8 cellular contexts compared by ENCODE assay signal in the genomic region with DNA sequence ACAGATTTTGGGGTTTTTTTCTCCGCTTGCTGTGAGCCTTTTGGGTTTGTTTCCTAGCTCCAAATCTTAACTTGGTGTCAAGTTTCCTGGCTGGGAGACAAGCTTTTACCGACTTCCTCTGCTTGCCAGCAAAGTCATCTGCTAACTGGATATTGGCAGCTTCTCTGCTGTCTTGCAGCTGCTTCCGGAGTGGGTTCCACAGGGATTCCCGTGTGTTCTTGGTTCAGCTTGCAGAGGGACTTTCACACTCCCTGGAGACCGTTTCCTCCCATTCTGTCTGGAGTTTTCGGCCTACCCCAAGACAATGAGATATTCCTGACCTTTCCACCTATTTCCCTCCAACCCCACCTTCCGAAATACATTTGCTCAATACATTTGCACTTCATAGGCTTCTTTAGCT. TPM values are rescaled to one million over a fixed set of nuclear protein-coding genes. Genes with fewer than 3 reads are reported as not detected.
DNase-seq lines count a peak whose midpoint lies in the region; ATAC-seq and TF ChIP-seq lines count a peak whose summit lies in the region.

No MANE protein-coding gene starts in this region.

- no peaks in the 10 kb centered on the region for H3K9me3 ChIP-seq in SJCRH30 (replicated peaks)
- no peaks in the 10 kb centered on the region for H3K9me3 ChIP-seq in gastrocnemius medialis

- in situ Hi-C loops in gastrocnemius medialis (cut with MboI; ENCODE audit: low sequenced_read_pairs in 4 of 4) = no loop called here

- TF ChIP-seq POLR2A in gastrocnemius medialis (IDR thresholded peaks at IDR 0.05) = no peak

- H3K36me3 ChIP-seq in SJCRH30 (peaks cover 10% of the 10 kb centered on the region), gastrocnemius medialis (peaks cover 0 to 4% of the 10 kb centered on the region in 2 donors)

- H3K4me1 ChIP-seq in SJCRH30 (peaks cover 17% of the 10 kb centered on the region), gastrocnemius medialis (peaks cover 13 to 19% of the 10 kb centered on the region in 2 donors)

- no peak for TF ChIP-seq CTCF in gastrocnemius medialis (IDR thresholded peaks at IDR 0.05 in 4 of 5, conservative IDR thresholded peaks at IDR 0.05 in 1 of 5)

- peak; percentile 44 to 62 for ATAC-seq in gastrocnemius medialis
- ATAC-seq in HG03520 (IDR thresholded peaks at IDR 0.05; ENCODE audit: unreplicated experiment) = no peak
- ATAC-seq in HG03025 (IDR thresholded peaks at IDR 0.05; ENCODE audit: low FRiP score, unreplicated experiment) = no peak
- no peak for ATAC-seq in activated CD4-positive, CD25-positive, alpha-beta regulatory T cell treated with anti-CD3 and anti-CD28 coated beads, Interleukin-2, amount 50 U/mL, for 24 hours
- ATAC-seq in GM21576 (IDR thresholded peaks at IDR 0.05; ENCODE audit: unreplicated experiment) = no peak

- no peaks in the 10 kb centered on the region for H3K27me3 ChIP-seq in SJCRH30
- no peaks in the 10 kb centered on the region for H3K27me3 ChIP-seq in gastrocnemius medialis

- H3K27ac ChIP-seq in SJCRH30 = peak overlapping the region; percentile 70
- peak overlapping the region; percentile 51 to 71 (median 58) for H3K27ac ChIP-seq in gastrocnemius medialis

- DNase-seq in HK-2 (ENCODE audit: unreplicated experiment) = peak; percentile 28
- DNase-seq in SJCRH30 = peak; percentile 93 to 97
- peak; percentile 96 for DNase-seq in glomerular endothelial cell (ENCODE audit: extremely low read depth, low read depth, low spot score)
- peak; percentile 70 to 74 for DNase-seq in gastrocnemius medialis

- H3K4me3 ChIP-seq in SJCRH30 (no peak overlapping the region), gastrocnemius medialis (no peak overlapping the region)

- intact Hi-C loops in gastrocnemius medialis (cut with DNase I; ENCODE audit: low total_unique reads) = loop anchor here (10.0 kb wide), 1 partner anchor 218 kb away; a partner anchor contains a TSS

RNA-seq across cellular contexts. Expression of a gene that starts 2.2 kb away (rescaled TPM):
- 115 and 117 TPM in 2 replicates for total RNA-seq in SJCRH30 (2014; rRNA removed; shearing (Covaris generic))
- total RNA-seq in glomerular endothelial cell = 297 and 462 TPM in 2 replicates
- 10 to 100 TPM; 16.6 to 33.2 (median 27.5) TPM for total RNA-seq in gastrocnemius medialis

RNA-seq across cellular contexts. Expression of a gene that starts 41.8 kb away (rescaled TPM):
- total RNA-seq in SJCRH30 (2014; rRNA removed; shearing (Covaris generic)) = 32.9 and 33.3 TPM in 2 replicates
- 168 and 179 TPM in 2 replicates for total RNA-seq in glomerular endothelial cell
- 10 to 100 TPM; 22.1 to 25.1 (median 23.4) TPM for total RNA-seq in gastrocnemius medialis

Comparison
In these comparisons a context has a peak if more than half of its experiments do, and no peak if none do; other contexts are left out.
1. DNase-seq: peak in every context shown above with its lines; median percentile 96 in glomerular endothelial cell; 95 in SJCRH30; 72 in gastrocnemius medialis; 28 in HK-2.
2. ATAC-seq: peak in gastrocnemius medialis (2 of 2); none in HG03520 (single experiment), HG03025 (single experiment), activated CD4-positive, CD25-positive, alpha-beta regulatory T cell treated with anti-CD3 and anti-CD28 coated beads, Interleukin-2, amount 50 U/mL, for 24 hours (0 of 2) and GM21576 (single experiment).